ENCODE assay signal across 8 cellular contexts in genomic region chr17:7916383-7916677, GRCh38. TPM values are rescaled to one million over a fixed set of nuclear protein-coding genes. Genes with fewer than 3 reads are reported as not detected.
DNase-seq lines count a peak whose midpoint lies in the region; ATAC-seq and TF ChIP-seq lines count a peak whose summit lies in the region.

No MANE protein-coding gene starts in this region.

- TF ChIP-seq POLR2A in adrenal gland (IDR thresholded peaks at IDR 0.05): no peak

- no peaks in the 10 kb centered on the region for H3K27me3 ChIP-seq in adrenal gland
- no peaks in the 10 kb centered on the region for H3K27me3 ChIP-seq in lower lobe of right lung (ENCODE audit: low read depth)
- H3K27me3 ChIP-seq in upper lobe of right lung: no peaks in the 10 kb centered on the region

- H3K4me1 ChIP-seq in adrenal gland (replicated peaks in 1 of 2) (peaks cover 10 to 25% of the 10 kb centered on the region in 2 donors), lower lobe of right lung (peaks cover 33% of the 10 kb centered on the region), upper lobe of right lung (peaks cover 22% of the 10 kb centered on the region)

- no peak for ATAC-seq in left cardiac atrium
- no peak for ATAC-seq in lower lobe of right lung
- ATAC-seq in upper lobe of right lung: no peak
- ATAC-seq in HG02852 (IDR thresholded peaks at IDR 0.05; ENCODE audit: unreplicated experiment): no peak

- H3K27ac ChIP-seq in adrenal gland (peak overlapping the region in 4 of 5 donors; percentile 81 to 96 (median 88)), lower lobe of right lung (peak overlapping the region; percentile 97), upper lobe of right lung (peak overlapping the region; percentile 95)

- 42 to 61% (median 51%) methylated on average over 9 to 15 of the region's 15 CpGs for WGBS in adrenal gland, 4 donors

- intact Hi-C loops in cardiac septum (cut with DNase I): loop anchor here (1.0 to 2.0 kb wide), 2 partner anchors 14 to 28 kb away; partner anchors contain the start of genes CHD3 and TRAPPC1
- intact Hi-C loops in left cardiac atrium (cut with DNase I): no loop called here
- intact Hi-C loops in adrenal gland (cut with DNase I): loop anchor here in 1 of 2 donors (10.0 kb wide), 1 partner anchor 52 kb away; no protein-coding TSS in a partner anchor
- intact Hi-C loops in lower lobe of right lung (cut with DNase I): no loop called here
- intact Hi-C loops in upper lobe of right lung (cut with DNase I): no loop called here

- H3K36me3 ChIP-seq in adrenal gland (replicated peaks in 1 of 2) (peaks cover 0 to 9% of the 10 kb centered on the region in 2 donors), lower lobe of right lung (peaks cover 11% of the 10 kb centered on the region), upper lobe of right lung (peaks cover 11% of the 10 kb centered on the region)

- TF ChIP-seq CTCF in adrenal gland (IDR thresholded peaks at IDR 0.05) (no peak), lower lobe of right lung (IDR thresholded peaks at IDR 0.05) (no peak), upper lobe of right lung (IDR thresholded peaks at IDR 0.05) (no peak)

- H3K4me3 ChIP-seq in adrenal gland (peak overlapping the region in 2 of 4 donors; percentile 24 to 55), lower lobe of right lung (peak overlapping the region; percentile 73), upper lobe of right lung (peak overlapping the region; percentile 62)

- DNase-seq in cardiac septum (ENCODE audit: low spot score): peak; percentile 76
- no peak for DNase-seq in left cardiac atrium
- no peak for DNase-seq in adrenal gland
- DNase-seq in lower lobe of right lung: no peak
- DNase-seq in upper lobe of right lung: no peak
- DNase-seq in NCI-H524 treated with DMSO at 0.1 percent for 48 hours (lab: John Stamatoyannopoulos, UW): no peak
- no peak for DNase-seq in Ammon's horn (ENCODE audit: low spot score)

- H3K9me3 ChIP-seq in adrenal gland (replicated peaks in 1 of 3): no peaks in the 10 kb centered on the region
- no peaks in the 10 kb centered on the region for H3K9me3 ChIP-seq in lower lobe of right lung
- no peaks in the 10 kb centered on the region for H3K9me3 ChIP-seq in upper lobe of right lung

RNA-seq across cellular contexts. Expression of gene RNF227, which starts 0.2 kb away (rescaled TPM):
- 1.00 TPM for total RNA-seq in cardiac septum
- total RNA-seq in left cardiac atrium: 1 to 10 TPM; 1.1 to 1.3 TPM
- 10 to 100 TPM in 1 of 8 donors, 1 to 10 TPM in 7; 1.1 to 17.3 (median 3.0) TPM for total RNA-seq in adrenal gland
- polyA plus RNA-seq in adrenal gland: 1 to 10 TPM; 1.7 to 5.2 (median 3.3) TPM
- total RNA-seq in lower lobe of right lung: 7.5 TPM
- total RNA-seq in upper lobe of right lung: 8.0 TPM

RNA-seq across cellular contexts. Expression of gene KCNAB3, which starts 13.3 kb away (rescaled TPM):
- total RNA-seq in cardiac septum (0.43 TPM), left cardiac atrium (under 1 TPM; 0.71 to 0.97 TPM), adrenal gland (1 to 10 TPM in 1 of 8 donors, under 1 TPM in 5, not detected in 2; 0.12 to 1.9 (median 0.36) TPM), lower lobe of right lung (5.2 TPM), upper lobe of right lung (5.9 TPM)
- polyA plus RNA-seq in adrenal gland: 1 to 10 TPM in 2 of 3 donors, under 1 TPM in 1; 0.27 to 4.2 (median 3.4) TPM

RNA-seq across cellular contexts. Expression of gene TRAPPC1, which starts 15.4 kb away (rescaled TPM):
- total RNA-seq in cardiac septum (114 TPM), left cardiac atrium (100 to 1,000 TPM in 1 of 2 donors, 10 to 100 TPM in 1; 79.6 to 107 TPM), adrenal gland (100 to 1,000 TPM in 4 of 8 donors, 10 to 100 TPM in 4; 48.6 to 161 (median 100) TPM), lower lobe of right lung (110 TPM), upper lobe of right lung (135 TPM)
- 100 to 1,000 TPM; 131 to 220 (median 166) TPM for polyA plus RNA-seq in adrenal gland

RNA-seq across cellular contexts. Expression of gene CNTROB, which starts 15.7 kb away (rescaled TPM):
- 12.0 TPM for total RNA-seq in cardiac septum
- total RNA-seq in left cardiac atrium: 10 to 100 TPM; 13.6 to 14.8 TPM
- 10 to 100 TPM; 11.8 to 27.1 (median 19.2) TPM for total RNA-seq in adrenal gland
- polyA plus RNA-seq in adrenal gland: 10 to 100 TPM; 14.8 to 85.2 (median 48.1) TPM
- total RNA-seq in lower lobe of right lung: 56.2 TPM
- total RNA-seq in upper lobe of right lung: 62.7 TPM

RNA-seq across cellular contexts. Expression of gene CHD3, which starts 27.7 kb away (rescaled TPM):
- total RNA-seq in cardiac septum (14.2 TPM), left cardiac atrium (10 to 100 TPM; 24.9 to 32.9 TPM), adrenal gland (100 to 1,000 TPM in 2 of 8 donors, 10 to 100 TPM in 6; 75.8 to 123 (median 91.5) TPM), lower lobe of right lung (77.9 TPM), upper lobe of right lung (93.0 TPM)
- polyA plus RNA-seq in adrenal gland: 100 to 1,000 TPM in 2 of 3 donors, 10 to 100 TPM in 1; 43.8 to 326 (median 104) TPM
